Comparison of ENCODE assay signal across 23 cellular contexts in the genomic region with DNA sequence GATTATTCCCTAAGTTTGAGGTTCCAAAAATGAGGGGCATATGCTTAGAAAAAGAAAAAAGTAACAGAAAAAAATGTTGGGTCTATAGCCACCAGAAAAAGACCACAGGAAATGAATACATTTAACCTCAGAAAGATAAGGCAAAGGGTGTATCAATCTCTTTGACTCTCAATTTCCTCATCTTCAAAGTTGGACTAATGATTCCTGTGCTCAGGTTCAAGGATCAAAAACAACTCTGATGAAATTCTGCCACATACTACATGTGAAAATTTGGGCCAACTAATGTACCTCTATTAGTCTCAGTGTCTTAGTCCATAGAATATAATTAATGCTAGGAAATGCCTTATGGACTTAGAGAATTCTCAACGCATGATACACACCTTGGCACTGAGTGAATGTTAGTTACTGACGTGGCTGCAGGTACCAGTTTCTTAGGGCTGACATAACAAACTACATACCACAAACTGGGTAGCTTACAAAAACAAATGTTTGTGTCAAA.
DNase-seq lines count a peak whose midpoint lies in the region; ATAC-seq, FAIRE-seq and TF ChIP-seq lines count a peak whose summit lies in the region.
"Had no signal": no experiment of that assay in that cellular context is flagged by ENCODE, and none has a peak within 500 bp of the region (broad histone marks: within the 10 kb centered on the region; RNA-seq: fewer than 3 reads in every experiment).

No MANE protein-coding gene starts in this region.

- ATAC-seq in HepG2, result no peak
- ATAC-seq: A549, GM12878, GM23338 had no signal

- H3K79me2 ChIP-seq in HepG2 (ENCODE audit: insufficient read depth, low read length) (no peaks in the 10 kb centered on the region), endothelial cell of umbilical vein (ENCODE audit: control insufficient read depth, insufficient read depth, low read length) (no peaks in the 10 kb centered on the region)

- no peaks in the 10 kb centered on the region for H3K9me1 ChIP-seq in endothelial cell of umbilical vein (replicated peaks; ENCODE audit: control insufficient read depth, extremely low read depth, insufficient read depth, low read length)

- H3K27ac Mint-ChIP-seq in nephron progenitor cell, result no peak overlapping the region
- H3K27ac Mint-ChIP-seq: CD4-positive, alpha-beta memory T cell; GM23338; HFFc6 had no signal

- H4K20me1 ChIP-seq in HepG2 (ENCODE audit: insufficient read depth, low read length) (no peaks in the 10 kb centered on the region), endothelial cell of umbilical vein (replicated peaks; ENCODE audit: control insufficient read depth, extremely low read depth, insufficient read depth, low read length) (no peaks in the 10 kb centered on the region)

- BruUV-seq in HepG2 (replicated peaks; lab: Mats Ljungman, UMichigan), result no TSS peak
- no TSS peak for BruUV-seq in endothelial cell of umbilical vein (replicated peaks; lab: Mats Ljungman, UMichigan)

- TF ChIP-seq RAD21 in liver (IDR thresholded peaks at IDR 0.05), result no peak
- TF ChIP-seq RAD21 in HepG2 (CRISPR knock-in tag; IDR thresholded peaks at IDR 0.05), result no peak

- H3K9me3 ChIP-seq in liver (ENCODE audit: control insufficient read depth in 4 of 4, low read length in 3 of 4) (no peaks in the 10 kb centered on the region), HepG2 (ENCODE audit: low read length) (no peaks in the 10 kb centered on the region), endothelial cell of umbilical vein (replicated peaks; ENCODE audit: control insufficient read depth, insufficient read depth, low read length) (no peaks in the 10 kb centered on the region)
- H3K9me3 ChIP-seq: A549, Caco-2, HAP-1 had no signal

- H3K4me2 ChIP-seq in HepG2 (ENCODE audit: low read depth, low read length) (no peak overlapping the region), endothelial cell of umbilical vein (ENCODE audit: insufficient read depth, low read length) (no peak overlapping the region)
- H3K4me2 ChIP-seq: A549, GM23338 had no signal

- TF ChIP-seq POLR2A in HepG2 (IDR thresholded peaks at IDR 0.05; ENCODE audit: insufficient read depth in 1 of 2, low read depth in 2 of 2, low read length in 2 of 2) (no peak), endothelial cell of umbilical vein (IDR thresholded peaks at IDR 0.05; ENCODE audit: low read depth, low read length) (no peak), erythroblast (IDR thresholded peaks at IDR 0.05; ENCODE audit: low read length) (no peak)

- no peak for DNase-seq in HepG2 (ENCODE audit: low spot score)
- peak; percentile 9 for DNase-seq in astrocyte of the hippocampus (ENCODE audit: low read depth, low spot score)
- no peak for DNase-seq in endothelial cell of umbilical vein (ENCODE audit: low read depth, low spot score)
- no peak for DNase-seq in nephron progenitor cell
- no peak for DNase-seq in AG20443 (ENCODE audit: low spot score)
- DNase-seq in erythroblast (lab: John Stamatoyannopoulos, UW), result no peak
- DNase-seq: 8988T; ACHN; C1 segment of cervical spinal cord; Caco-2; CD4-positive, alpha-beta memory T cell; DMS 273 treated with DMSO at 0.1 percent for 48 hours; DMS79; EL; GDM1; HFFc6 had no signal

- POLR2A ChIA-PET in HepG2 (lab: Yijun Ruan, JAX) (no interaction called here), endothelial cell of umbilical vein (lab: Charles Lee) (no interaction called here)

- intact Hi-C loops in HepG2 (cut with micrococcal nuclease; ENCODE audit: unreplicated experiment), result no loop called here
- intact Hi-C loops in endothelial cell of umbilical vein (cut with micrococcal nuclease), result no loop called here

- peaks cover 1% of the 10 kb centered on the region for H3K9me3 Mint-ChIP-seq in nephron progenitor cell
- H3K9me3 Mint-ChIP-seq: GM23338, HFFc6 had no signal

- FAIRE-seq in HepG2 (lab: Jason Lieb, UNC), result no peak
- FAIRE-seq in endothelial cell of umbilical vein (lab: Jason Lieb, UNC), result no peak
- FAIRE-seq: A549, GM12878, GM19239, H54 had no signal

- in situ Hi-C loops in HepG2 (cut with HindIII; ENCODE audit: extremely low pct_ligation_motif_present, low pct_unique_long_range_greater_than_20kb), result no loop called here

- no peaks in the 10 kb centered on the region for H3K27me3 Mint-ChIP-seq in nephron progenitor cell (ENCODE audit: low read depth, poor library complexity)
- H3K27me3 Mint-ChIP-seq: CD4-positive, alpha-beta memory T cell had no signal

- no peaks in the 10 kb centered on the region for H3K36me3 Mint-ChIP-seq in nephron progenitor cell (ENCODE audit: low read depth)
- H3K36me3 Mint-ChIP-seq: CD4-positive, alpha-beta memory T cell had no signal

- CTCF ChIA-PET in HepG2 (lab: Yijun Ruan, JAX; ENCODE audit: low intra/inter-chr PET ratio, low total read pairs), result no interaction called here
- CTCF ChIA-PET in endothelial cell of umbilical vein (lab: Charles Lee), result no interaction called here

- H3K27ac ChIP-seq in liver (ENCODE audit: low read depth in 1 of 2, low read length in 2 of 2), result no peak overlapping the region
- H3K27ac ChIP-seq in HepG2 (ENCODE audit: extremely low read length, insufficient read depth, low read length), result no peak overlapping the region
- H3K27ac ChIP-seq in endothelial cell of umbilical vein (ENCODE audit: insufficient read depth, low read depth, low read length), result no peak overlapping the region
- H3K27ac ChIP-seq: A549 had no signal

- H2AFZ ChIP-seq in HepG2 (ENCODE audit: low read length) (no peak overlapping the region), endothelial cell of umbilical vein (ENCODE audit: low read depth, low read length) (no peak overlapping the region)
- H2AFZ ChIP-seq: GM23338 had no signal

- H3K36me3 ChIP-seq in liver (ENCODE audit: control insufficient read depth in 4 of 4, insufficient read depth in 3 of 4, low read depth in 1 of 4, low read length in 3 of 4) (no peaks in the 10 kb centered on the region), HepG2 (replicated peaks in 1 of 2; ENCODE audit: control insufficient read depth in 1 of 2, insufficient read depth in 2 of 2, low read length in 2 of 2) (no peaks in the 10 kb centered on the region), endothelial cell of umbilical vein (ENCODE audit: control insufficient read depth in 2 of 2, extremely low read depth in 1 of 2, insufficient read depth in 2 of 2, low read length in 2 of 2) (no peaks in the 10 kb centered on the region)
- H3K36me3 ChIP-seq: HAP-1 had no signal

- TF ChIP-seq CTCF in liver (IDR thresholded peaks at IDR 0.05; ENCODE audit: low read depth, low read length, missing input control) (no peak), HepG2 (CRISPR knock-in tag; IDR thresholded peaks at IDR 0.05) (no peak), endothelial cell of umbilical vein (IDR thresholded peaks at IDR 0.05; ENCODE audit: extremely low read depth in 1 of 2, insufficient read depth in 1 of 2, low read depth in 1 of 2, low read length in 2 of 2) (no peak), nephron progenitor cell (IDR thresholded peaks at IDR 0.05) (no peak)

- H3K27me3 ChIP-seq in liver (ENCODE audit: control insufficient read depth in 4 of 4, insufficient read depth in 4 of 4, low read length in 3 of 4) (no peaks in the 10 kb centered on the region), HepG2 (ENCODE audit: control insufficient read depth in 1 of 2, insufficient read depth in 2 of 2, low read length in 2 of 2) (no peaks in the 10 kb centered on the region), endothelial cell of umbilical vein (ENCODE audit: control insufficient read depth in 2 of 2, insufficient read depth in 2 of 2, low read length in 2 of 2) (no peaks in the 10 kb centered on the region)

- H3K4me3 Mint-ChIP-seq in nephron progenitor cell, result no peak overlapping the region
- H3K4me3 Mint-ChIP-seq: CD4-positive, alpha-beta memory T cell; GM23338; HFFc6 had no signal

- peaks cover 2% of the 10 kb centered on the region for H3K4me1 Mint-ChIP-seq in nephron progenitor cell
- H3K4me1 Mint-ChIP-seq: CD4-positive, alpha-beta memory T cell had no signal

- dilution Hi-C loops in endothelial cell of umbilical vein (cut with MboI; ENCODE audit: extremely low pct_ligation_motif_present, low sequenced_read_pairs), result no loop called here

- no peak overlapping the region for H3K9ac ChIP-seq in liver (ENCODE audit: low read depth in 1 of 2, low read length in 2 of 2)
- no peak overlapping the region for H3K9ac ChIP-seq in HepG2 (ENCODE audit: insufficient read depth, low read depth, low read length)
- H3K9ac ChIP-seq in endothelial cell of umbilical vein (replicated peaks; ENCODE audit: extremely low read depth, insufficient read depth, low read length), result no peak overlapping the region

- H3K4me3 ChIP-seq in liver (ENCODE audit: low read depth in 1 of 3, low read length in 3 of 3), result no peak overlapping the region
- H3K4me3 ChIP-seq in HepG2 (replicated peaks in 1 of 3; ENCODE audit: insufficient read depth in 1 of 3, low read depth in 2 of 3, low read length in 3 of 3), result no peak overlapping the region
- no peak overlapping the region for H3K4me3 ChIP-seq in endothelial cell of umbilical vein (replicated peaks in 1 of 3; ENCODE audit: insufficient read depth in 1 of 3, low read depth in 1 of 3, low read length in 3 of 3)
- H3K4me3 ChIP-seq: A549, GM12878, GM23338, HAP-1 had no signal

- WGBS in liver, result 93% methylated on average over 2 of the region's 2 CpGs
- 55% methylated on average over 2 of the region's 2 CpGs for WGBS in HepG2 (ENCODE audit: low lambda C conversion rate)

- TF ChIP-seq EP300 in HepG2 (IDR thresholded peaks at IDR 0.05; ENCODE audit: low read depth in 2 of 2, low read length in 2 of 2), result no peak
- TF ChIP-seq EP300 in HepG2 (CRISPR knock-in tag; IDR thresholded peaks at IDR 0.05; ENCODE audit: borderline replicate concordance), result no peak

- H3K4me1 ChIP-seq in liver (ENCODE audit: control insufficient read depth in 4 of 4, insufficient read depth in 4 of 4, low read length in 3 of 4) (no peaks in the 10 kb centered on the region), HepG2 (ENCODE audit: insufficient read depth, low read length) (no peaks in the 10 kb centered on the region), endothelial cell of umbilical vein (ENCODE audit: control insufficient read depth, extremely low read depth, insufficient read depth, low read length) (peaks cover 4% of the 10 kb centered on the region)
- H3K4me1 ChIP-seq: A549, Caco-2 had no signal

TF ChIP-seq in liver, 16 proteins besides CTCF, POLR2A, EP300 and RAD21:
- TF ChIP-seq NR2F2 (IDR thresholded peaks at IDR 0.05) (no peak), FOXA2 (IDR thresholded peaks at IDR 0.05) (no peak), YY1 (IDR thresholded peaks at IDR 0.05) (no peak), HNF4G (IDR thresholded peaks at IDR 0.05) (peak; percentile 29), HNF4A (conservative IDR thresholded peaks at IDR 0.05) (peak; percentile 69 to 87)

TF ChIP-seq in HepG2, 621 proteins besides CTCF, POLR2A, EP300 and RAD21 (continues in another document):
- TF ChIP-seq MATR3 (CRISPR knock-in tag; IDR thresholded peaks at IDR 0.05), result no peak
- TF ChIP-seq ZZZ3 (CRISPR knock-in tag; IDR thresholded peaks at IDR 0.05; ENCODE audit: borderline replicate concordance), result no peak
- no peak for TF ChIP-seq KLF12 (CRISPR knock-in tag; IDR thresholded peaks at IDR 0.05; ENCODE audit: borderline replicate concordance)

TF ChIP-seq in endothelial cell of umbilical vein, 7 proteins besides CTCF, POLR2A, EP300 and RAD21:
- TF ChIP-seq MYC (IDR thresholded peaks at IDR 0.05; ENCODE audit: low read depth, low read length) (no peak), GATA2 (IDR thresholded peaks at IDR 0.05; ENCODE audit: insufficient read depth, insufficient read length, low read depth, low read length) (peak; percentile 37)
